Comparison of ENCODE assay signal across 14 cellular contexts in genomic region chr1:27427329-27427728, GRCh38. TPM values are rescaled to one million over a fixed set of nuclear protein-coding genes. Genes with fewer than 3 reads are reported as not detected.
A peak's percentile ranks its signal among the peaks of the same experiment; 100 is the strongest.
DNase-seq lines count a peak whose midpoint lies in the region; ATAC-seq, FAIRE-seq and TF ChIP-seq lines count a peak whose summit lies in the region.
"Had no signal": no experiment of that assay in that cellular context is flagged by ENCODE, and none has a peak within 500 bp of the region (broad histone marks: within the 10 kb centered on the region; RNA-seq: fewer than 3 reads in every experiment).

No MANE protein-coding gene starts in this region.

- H3K9me3 ChIP-seq in heart left ventricle (no peaks in the 10 kb centered on the region), vagina (no peaks in the 10 kb centered on the region)

- FAIRE-seq in HTR-8/SVneo (lab: Jason Lieb, UNC), result no peak
- FAIRE-seq: GM12892 had no signal

- H3K36me3 Mint-ChIP-seq in dendritic cell treated with granulocyte-macrophage colony-stimulating factor and Interleukin-4, amounts not matched to agents 40 ng/mL and 50 ng/mL, for 4 days (ENCODE audit: low read depth), result peaks cover 63% of the 10 kb centered on the region
- no peaks in the 10 kb centered on the region for H3K36me3 Mint-ChIP-seq in natural killer cell

- H3K4me1 ChIP-seq in heart left ventricle (peaks cover 24 to 98% (median 68%) of the 10 kb centered on the region in 12 donors), vagina (peaks cover 83% of the 10 kb centered on the region)

- H3K27me3 Mint-ChIP-seq in dendritic cell treated with granulocyte-macrophage colony-stimulating factor and Interleukin-4, amounts not matched to agents 40 ng/mL and 50 ng/mL, for 4 days, result no peaks in the 10 kb centered on the region
- H3K27me3 Mint-ChIP-seq in natural killer cell (ENCODE audit: low read depth in 2 of 2), result no peaks in the 10 kb centered on the region

- TF ChIP-seq CTCF in heart left ventricle (IDR thresholded peaks at IDR 0.05), result no peak
- TF ChIP-seq CTCF in natural killer cell (IDR thresholded peaks at IDR 0.05), result no peak
- TF ChIP-seq CTCF in vagina (IDR thresholded peaks at IDR 0.05), result no peak

- peak overlapping the region; percentile 84 for H3K27ac Mint-ChIP-seq in dendritic cell treated with granulocyte-macrophage colony-stimulating factor and Interleukin-4, amounts not matched to agents 40 ng/mL and 50 ng/mL, for 4 days
- peak overlapping the region; percentile 77 to 88 for H3K27ac Mint-ChIP-seq in natural killer cell

- ATAC-seq in heart left ventricle, result no peak
- no peak for ATAC-seq in Right ventricle myocardium inferior
- ATAC-seq in natural killer cell, result no peak

- TF ChIP-seq POLR2A in heart left ventricle (IDR thresholded peaks at IDR 0.05), result no peak
- TF ChIP-seq POLR2A in vagina (IDR thresholded peaks at IDR 0.05), result no peak

- no peaks in the 10 kb centered on the region for H3K9me3 Mint-ChIP-seq in dendritic cell treated with granulocyte-macrophage colony-stimulating factor and Interleukin-4, amounts not matched to agents 40 ng/mL and 50 ng/mL, for 4 days
- no peaks in the 10 kb centered on the region for H3K9me3 Mint-ChIP-seq in natural killer cell

- H3K4me3 Mint-ChIP-seq in dendritic cell treated with granulocyte-macrophage colony-stimulating factor and Interleukin-4, amounts not matched to agents 40 ng/mL and 50 ng/mL, for 4 days, result peak overlapping the region; percentile 2
- no peak overlapping the region for H3K4me3 Mint-ChIP-seq in natural killer cell

- WGBS in heart left ventricle, 4 donors, result 25 to 48% (median 35%) methylated on average over 1 to 2 of the region's 2 CpGs

- H3K4me1 Mint-ChIP-seq in dendritic cell treated with granulocyte-macrophage colony-stimulating factor and Interleukin-4, amounts not matched to agents 40 ng/mL and 50 ng/mL, for 4 days (ENCODE audit: low read depth), result peaks cover 75% of the 10 kb centered on the region
- peaks cover 51 to 67% of the 10 kb centered on the region in 2 donors for H3K4me1 Mint-ChIP-seq in natural killer cell

- intact Hi-C loops in heart left ventricle (cut with DNase I) (loop anchor here in 4 of 10 donors (5.0 kb wide), 3 partner anchors 60 to 175 kb away; partner anchors contain the start of gene AHDC1 (in 2 of the 4)), Right ventricle myocardium inferior (cut with DNase I) (no loop called here), natural killer cell (cut with micrococcal nuclease) (no loop called here), vagina (cut with DNase I) (no loop called here)
- intact Hi-C loops in dendritic cell treated with granulocyte-macrophage colony-stimulating factor and Interleukin-4, amounts not matched to agents 40 ng/mL and 50 ng/mL, for 4 days (cut with micrococcal nuclease), result loop anchor here (5.0 kb wide), 1 partner anchor 35 kb away; no protein-coding TSS in a partner anchor

- H3K4me3 ChIP-seq in heart left ventricle, result no peak overlapping the region
- no peak overlapping the region for H3K4me3 ChIP-seq in vagina

- H3K27me3 ChIP-seq in heart left ventricle (no peaks in the 10 kb centered on the region), vagina (no peaks in the 10 kb centered on the region)

- DNase-seq in heart left ventricle (no peak), Right ventricle myocardium inferior (ENCODE audit: missing footprints) (no peak), natural killer cell (no peak), vagina (ENCODE audit: extremely low spot score in 2 of 2) (no peak), AG08396 (ENCODE audit: low spot score) (no peak), HTR-8/SVneo (ENCODE audit: insufficient read length, low spot score) (no peak), epidermal melanocyte (ENCODE audit: insufficient read length, low spot score) (no peak)
- DNase-seq: activated CD8-positive, alpha-beta memory T cell treated with anti-CD3 and anti-CD28 coated beads for 24 hours had no signal

- H3K27ac ChIP-seq in heart left ventricle (peak overlapping the region; percentile 82 to 94 (median 86)), vagina (peak overlapping the region; percentile 69)
- H3K27ac ChIP-seq: C4-2B had no signal

- H3K36me3 ChIP-seq in heart left ventricle (peaks cover 0 to 39% (median 16%) of the 10 kb centered on the region in 9 donors), vagina (peaks cover 0 to 17% of the 10 kb centered on the region in 2 donors)

RNA-seq across cellular contexts. Expression of gene GPR3, which starts 34.9 kb away (rescaled TPM):
- total RNA-seq in heart left ventricle, result 1 to 10 TPM in 2 of 9 donors, under 1 TPM in 6, not detected in 1; 0.28 to 2.4 (median 0.53) TPM
- 1 to 10 TPM in 1 of 2 donors, under 1 TPM in 1; 0.11 to 3.7 TPM for polyA plus RNA-seq in heart left ventricle
- total RNA-seq in Right ventricle myocardium inferior, result not detected
- total RNA-seq in natural killer cell, result under 1 TPM; 0.39 to 0.87 (median 0.60) TPM
- 0.74 TPM for total RNA-seq in vagina

RNA-seq across cellular contexts. Expression of gene CD164L2, which starts 44.2 kb away (rescaled TPM):
- total RNA-seq in heart left ventricle (not detected), Right ventricle myocardium inferior (not detected), natural killer cell (under 1 TPM in 1 of 3 donors, not detected in 2; 0.40 TPM), vagina (7.6 TPM)
- polyA plus RNA-seq in heart left ventricle, result not detected
- total RNA-seq: M059J, posterior vena cava, RPMI7951 had no signal

RNA-seq across cellular contexts. Expression of gene FCN3, which starts 52.7 kb away (rescaled TPM):
- total RNA-seq in heart left ventricle, result 100 to 1,000 TPM in 1 of 9 donors, 10 to 100 TPM in 5, 1 to 10 TPM in 3; 2.4 to 112 (median 31.9) TPM
- polyA plus RNA-seq in heart left ventricle, result 100 to 1,000 TPM in 1 of 2 donors, 10 to 100 TPM in 1; 60.8 to 141 TPM
- total RNA-seq in Right ventricle myocardium inferior, result 20.7 TPM
- total RNA-seq in natural killer cell, result not detected
- total RNA-seq in vagina, result 1.7 TPM
- total RNA-seq: M059J, RPMI7951 had no signal
